Comparison of ENCODE assay signal across 8 cellular contexts in the genomic region with DNA sequence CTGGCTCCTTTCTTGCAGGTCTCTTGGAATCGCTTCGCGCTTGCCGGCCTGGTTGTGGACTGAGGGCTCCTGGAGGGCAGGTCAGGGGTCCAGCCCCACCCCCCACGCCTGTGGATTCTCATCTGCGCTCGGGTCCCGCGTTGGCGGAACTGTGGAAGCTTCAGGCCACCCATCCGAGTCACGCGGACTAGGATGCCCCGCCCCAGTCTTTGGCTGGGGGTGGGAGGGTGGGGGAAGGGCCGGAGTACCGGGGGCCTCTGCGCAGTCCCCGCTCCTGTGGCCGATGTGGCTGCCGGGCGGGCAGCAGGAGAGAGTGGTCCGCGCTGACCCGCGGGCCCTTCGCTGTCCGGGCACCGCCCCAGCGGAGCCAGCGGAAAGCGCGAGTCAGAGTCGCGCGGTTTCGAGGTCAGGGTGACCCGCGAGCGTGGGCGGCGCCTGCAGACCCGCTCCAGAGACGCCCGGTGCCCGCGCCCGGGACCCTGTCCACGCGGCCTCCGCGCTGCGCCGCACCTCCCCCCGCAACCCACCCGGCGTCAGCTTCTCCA.
DNase-seq lines count a peak whose midpoint lies in the region; ATAC-seq and TF ChIP-seq lines count a peak whose summit lies in the region.

No MANE protein-coding gene starts in this region.

- H3K27ac ChIP-seq in ectodermal cell (ENCODE audit: insufficient read depth, low read depth, low read length, poor library complexity, severe bottlenecking) = no peak overlapping the region

- H3K4me1 ChIP-seq in ectodermal cell (ENCODE audit: control insufficient read depth, insufficient read depth, low read length) = no peaks in the 10 kb centered on the region

- DNase-seq in activated CD4-positive, CD25-positive, alpha-beta regulatory T cell treated with anti-CD3 and anti-CD28 coated beads, Interleukin-2, amount 50 U/mL, for 72 hours = peak; percentile 64
- DNase-seq in lung microvascular endothelial cell (ENCODE audit: low read depth in 2 of 2) (peak; percentile 47 to 52), NCI-H2081 (lab: John Stamatoyannopoulos, UW) (no peak), KBM-7 (no peak)
- peak; percentile 35 for DNase-seq in stimulated activated naive CD4-positive, alpha-beta T cell treated with Interleukin-2 at 50 U/mL for 16 hours (lab: John Stamatoyannopoulos, UW)

- TF ChIP-seq POLR2A in GM15510 (IDR thresholded peaks at IDR 0.05; ENCODE audit: borderline replicate concordance, extremely low read depth, insufficient read length) = peak; percentile 39

- peak overlapping the region; percentile 43 for H3K4me3 ChIP-seq in ectodermal cell (ENCODE audit: insufficient read depth, low read depth, low read length)

- ATAC-seq in GM18511 (IDR thresholded peaks at IDR 0.05; ENCODE audit: unreplicated experiment) = no peak

- no peaks in the 10 kb centered on the region for H3K36me3 ChIP-seq in ectodermal cell (ENCODE audit: control insufficient read depth, insufficient read depth, low read length)

- H3K27me3 ChIP-seq in ectodermal cell (ENCODE audit: control insufficient read depth, insufficient read depth, low read length, poor library complexity, severe bottlenecking) = peaks cover 27% of the 10 kb centered on the region

- no peaks in the 10 kb centered on the region for H3K9me3 ChIP-seq in ectodermal cell (ENCODE audit: control insufficient read depth, low read length)

- in situ Hi-C loops in KBM-7 (cut with MboI; ENCODE audit: low pct_unique_long_range_greater_than_20kb, low sequenced_read_pairs) = loop anchor here (25.0 kb wide), 1 partner anchor 654 kb away; no protein-coding TSS in a partner anchor

- 7 to 8% methylated on average over 56 of the region's 56 CpGs for WGBS in ectodermal cell, 2 experiments

Comparison
In these comparisons a context has a peak if more than half of its experiments do, and no peak if none do; other contexts are left out.
1. DNase-seq: peak in activated CD4-positive, CD25-positive, alpha-beta regulatory T cell treated with anti-CD3 and anti-CD28 coated beads, Interleukin-2, amount 50 U/mL, for 72 hours (single experiment), lung microvascular endothelial cell (2 of 2) and stimulated activated naive CD4-positive, alpha-beta T cell treated with Interleukin-2 at 50 U/mL for 16 hours (single experiment); none in NCI-H2081 (0 of 2) and KBM-7 (single experiment).